ENCODE assay signal across 8 cellular contexts in genomic region chr13:114118763-114119123, GRCh38. TPM values are rescaled to one million over a fixed set of nuclear protein-coding genes. Genes with fewer than 3 reads are reported as not detected.
DNase-seq lines count a peak whose midpoint lies in the region; ATAC-seq and TF ChIP-seq lines count a peak whose summit lies in the region.

No MANE protein-coding gene starts in this region.

- H3K27ac ChIP-seq in colonic mucosa (peak overlapping the region; percentile 71), uterus (peak overlapping the region; percentile 74 to 78)

- H3K4me3 ChIP-seq in colonic mucosa (no peak overlapping the region), uterus (no peak overlapping the region)

- no peak for TF ChIP-seq POLR2A in uterus (IDR thresholded peaks at IDR 0.05)

- no peaks in the 10 kb centered on the region for H3K36me3 Mint-ChIP-seq in activated T-cell treated with anti-CD3 and anti-CD28 coated beads, Interleukin-2, amount 50 U/mL, for 72 hours (ENCODE audit: insufficient read depth in 2 of 2)
- H3K36me3 Mint-ChIP-seq in memory B cell = peaks cover 19% of the 10 kb centered on the region

- intact Hi-C loops in colonic mucosa (cut with DNase I) = no loop called here
- intact Hi-C loops in uterus (cut with DNase I; ENCODE audit: low total_unique reads) = loop anchor here (5.0 kb wide), 1 partner anchor 51 kb away; no protein-coding TSS in a partner anchor

- no peaks in the 10 kb centered on the region for H3K27me3 ChIP-seq in colonic mucosa
- no peaks in the 10 kb centered on the region for H3K27me3 ChIP-seq in uterus

- H3K9ac ChIP-seq in colonic mucosa (ENCODE audit: low read depth in 2 of 2, low read length in 2 of 2) = no peak overlapping the region

- no peaks in the 10 kb centered on the region for H3K36me3 ChIP-seq in colonic mucosa
- no peaks in the 10 kb centered on the region for H3K36me3 ChIP-seq in uterus

- no peaks in the 10 kb centered on the region for H3K9me3 ChIP-seq in colonic mucosa
- H3K9me3 ChIP-seq in uterus = no peaks in the 10 kb centered on the region

- peaks cover 61% of the 10 kb centered on the region for H3K4me1 Mint-ChIP-seq in activated T-cell treated with anti-CD3 and anti-CD28 coated beads, Interleukin-2, amount 50 U/mL, for 72 hours (ENCODE audit: low read depth)
- peaks cover 56% of the 10 kb centered on the region for H3K4me1 Mint-ChIP-seq in memory B cell

- no peaks in the 10 kb centered on the region for H3K4me1 ChIP-seq in colonic mucosa
- peaks cover 0 to 6% of the 10 kb centered on the region in 2 donors for H3K4me1 ChIP-seq in uterus

- TF ChIP-seq CTCF in colonic mucosa (IDR thresholded peaks at IDR 0.05) (no peak), uterus (IDR thresholded peaks at IDR 0.05) (no peak)

- H3K27me3 Mint-ChIP-seq in activated T-cell treated with anti-CD3 and anti-CD28 coated beads, Interleukin-2, amount 50 U/mL, for 72 hours (ENCODE audit: low read depth) = no peaks in the 10 kb centered on the region
- H3K27me3 Mint-ChIP-seq in memory B cell = no peaks in the 10 kb centered on the region

- no peak for ATAC-seq in activated T-cell treated with anti-CD3 and anti-CD28 coated beads, Interleukin-2, amount 50 U/mL, for 72 hours (replicated peaks in 1 of 2)
- no peak for ATAC-seq in memory B cell (ENCODE audit: low read depth)

- H3K9me3 Mint-ChIP-seq in activated T-cell treated with anti-CD3 and anti-CD28 coated beads, Interleukin-2, amount 50 U/mL, for 72 hours = no peaks in the 10 kb centered on the region
- no peaks in the 10 kb centered on the region for H3K9me3 Mint-ChIP-seq in memory B cell

- H3K4me3 Mint-ChIP-seq in activated T-cell treated with anti-CD3 and anti-CD28 coated beads, Interleukin-2, amount 50 U/mL, for 72 hours = peak overlapping the region; percentile 13 to 74
- H3K4me3 Mint-ChIP-seq in memory B cell = peak overlapping the region; percentile 68

- DNase-seq in activated T-cell treated with anti-CD3 and anti-CD28 coated beads, Interleukin-2, amount 50 U/mL, for 72 hours = no peak
- no peak for DNase-seq in activated T-cell treated with anti-CD3 and anti-CD28 coated beads, Interleukin-2, amount 50 U/mL, for 48 hours
- DNase-seq in colonic mucosa (no peak), memory B cell (ENCODE audit: low spot score in 2 of 2) (no peak), uterus (no peak), GM19240 (ENCODE audit: insufficient read length, low spot score) (no peak), superior temporal gyrus (ENCODE audit: extremely low spot score) (no peak)
- DNase-seq in stimulated activated naive CD4-positive, alpha-beta T cell treated with Interleukin-2 at 50 U/mL for 16 hours (lab: John Stamatoyannopoulos, UW) = no peak

- peak overlapping the region; percentile 94 for H3K27ac Mint-ChIP-seq in activated T-cell treated with anti-CD3 and anti-CD28 coated beads, Interleukin-2, amount 50 U/mL, for 72 hours
- H3K27ac Mint-ChIP-seq in memory B cell = peak overlapping the region; percentile 78

RNA-seq across cellular contexts. Expression of gene RASA3, which starts 13.7 kb away (rescaled TPM):
- total RNA-seq in activated T-cell treated with anti-CD3 and anti-CD28 coated beads, Interleukin-2, amount 50 U/mL, for 72 hours = 10 to 100 TPM; 39.2 to 48.9 TPM
- 1 to 10 TPM; 4.4 to 7.2 TPM for total RNA-seq in colonic mucosa
- 10 to 100 TPM in 3 of 4 donors, 1 to 10 TPM in 1; 8.5 to 31.6 (median 17.2) TPM for total RNA-seq in uterus
